Comparison of ENCODE assay signal across 25 cellular contexts in genomic region chr2:193114827-193115226, GRCh38.
DNase-seq lines count a peak whose midpoint lies in the region; ATAC-seq, FAIRE-seq and TF ChIP-seq lines count a peak whose summit lies in the region.
"Had no signal": no experiment of that assay in that cellular context is flagged by ENCODE, and none has a peak within 500 bp of the region (broad histone marks: within the 10 kb centered on the region; RNA-seq: fewer than 3 reads in every experiment).

No MANE protein-coding gene starts in this region.

- ATAC-seq in K562 = no peak
- ATAC-seq: GM12878 had no signal

- POLR2A ChIA-PET in K562 (lab: Yijun Ruan, JAX) = no interaction called here

- H3K4me1 ChIP-seq in K562 (replicated peaks in 1 of 2; ENCODE audit: control insufficient read depth in 2 of 2, insufficient read depth in 2 of 2, low read length in 2 of 2) = no peaks in the 10 kb centered on the region
- H3K4me1 ChIP-seq: BLaER1 had no signal

- H3K4me2 ChIP-seq in K562 (ENCODE audit: insufficient read depth, low read length) = no peak overlapping the region
- H3K4me2 ChIP-seq: BLaER1 had no signal

- no peaks in the 10 kb centered on the region for H4K20me1 ChIP-seq in K562 (replicated peaks; ENCODE audit: control insufficient read depth, insufficient read depth, low read length)
- H4K20me1 ChIP-seq: BLaER1 had no signal

- CTCF ChIA-PET in K562 (lab: Yijun Ruan, JAX; ENCODE audit: low intra/inter-chr PET ratio) = no interaction called here

- no peaks in the 10 kb centered on the region for H3K36me3 ChIP-seq in K562 (ENCODE audit: control insufficient read depth, insufficient read depth, low read length)
- H3K36me3 ChIP-seq: BE2C, BLaER1 had no signal

- no peak for TF ChIP-seq POLR2A in K562 (conservative IDR thresholded peaks at IDR 0.05)

- intact Hi-C loops in K562 (cut with micrococcal nuclease) = no loop called here

- FAIRE-seq in A204.1 (lab: Jason Lieb, UNC) = peak; percentile 47
- FAIRE-seq in K562 (lab: Jason Lieb, UNC) = no peak
- FAIRE-seq: GM12878, GM12892, GM18507 had no signal

- peak; percentile 4 for DNase-seq in NCI-H2171 treated with DMSO at 0.1 percent for 48 hours (lab: John Stamatoyannopoulos, UW)
- no peak for DNase-seq in NCI-H2171 (lab: John Stamatoyannopoulos, UW)
- DNase-seq in K562 (ENCODE audit: extremely low read depth in 1 of 4, low spot score in 3 of 4) = no peak
- DNase-seq in UCSD-AML1 (lab: John Stamatoyannopoulos, UW; ENCODE audit: unreplicated experiment) = no peak
- no peak for DNase-seq in occipital lobe (lab: John Stamatoyannopoulos, UW)
- DNase-seq: ACHN; BE2C; C1 segment of cervical spinal cord; CD4-positive, alpha-beta memory T cell; CD4-positive, CD25-positive, alpha-beta regulatory T cell; CD8-positive, alpha-beta memory T cell; COR-L47; DMS 273 treated with DMSO at 0.1 percent for 48 hours; DMS153; DMS53; DMS79; DND-41; EL; GDM1 had no signal

- no peaks in the 10 kb centered on the region for H3K27me3 ChIP-seq in K562 (ENCODE audit: control insufficient read depth in 2 of 2, insufficient read depth in 2 of 2, low read length in 2 of 2)
- H3K27me3 ChIP-seq: BE2C, BLaER1 had no signal

- no peak overlapping the region for H2AFZ ChIP-seq in K562 (ENCODE audit: low read depth, low read length)

- H3K27ac ChIP-seq in K562 (ENCODE audit: extremely low read depth, low read depth, low read length) = no peak overlapping the region
- H3K27ac ChIP-seq: 22Rv1, BLaER1 had no signal

- no peaks in the 10 kb centered on the region for H3K79me2 ChIP-seq in K562 (ENCODE audit: control insufficient read depth, insufficient read depth, low read length)

- TF ChIP-seq EP300 in K562 (IDR thresholded peaks at IDR 0.05; ENCODE audit: low read length) = no peak

- in situ Hi-C loops in K562 (cut with MboI) = no loop called here

- BruUV-seq in K562 (replicated peaks; lab: Mats Ljungman, UMichigan) = no TSS peak

- H3K9me1 ChIP-seq in K562 (ENCODE audit: control insufficient read depth, insufficient read depth, low read length) = no peaks in the 10 kb centered on the region

- no peaks in the 10 kb centered on the region for H3K9me3 ChIP-seq in K562 (replicated peaks; ENCODE audit: control insufficient read depth, insufficient read depth, low read depth, low read length)
- H3K9me3 ChIP-seq: BE2C, BLaER1 had no signal

- 20% methylated on average over 1 of the region's 1 CpG for WGBS in K562 (ENCODE audit: insufficient coverage, low coverage, missing lambda C conversion rate)

- no peak for TF ChIP-seq RAD21 in K562 (CRISPR knock-in tag; conservative IDR thresholded peaks at IDR 0.05 in 1 of 2, IDR thresholded peaks at IDR 0.05 in 1 of 2)

- H3K4me3 ChIP-seq in K562 = no peak overlapping the region
- H3K4me3 ChIP-seq: BLaER1, GM12878 had no signal

- H3K9ac ChIP-seq in K562 (ENCODE audit: insufficient read depth in 1 of 2, low read depth in 2 of 2, low read length in 2 of 2) = no peak overlapping the region
- H3K9ac ChIP-seq: BLaER1 had no signal

- no peak for TF ChIP-seq CTCF in K562 (IDR thresholded peaks at IDR 0.05 in 2 of 3, conservative IDR thresholded peaks at IDR 0.05 in 1 of 3; ENCODE audit: insufficient read depth in 2 of 3, low read depth in 1 of 3, low read length in 3 of 3)

TF ChIP-seq in K562, 482 proteins besides CTCF, POLR2A, EP300 and RAD21:
- no peak for TF ChIP-seq FOSL1 (tag; conservative IDR thresholded peaks at IDR 0.05)
- TF ChIP-seq NFIX (CRISPR knock-in tag; IDR thresholded peaks at IDR 0.05; ENCODE audit: low read depth) = peak; percentile 92
- no peak for TF ChIP-seq RBM14 (IDR thresholded peaks at IDR 0.05; ENCODE audit: borderline replicate concordance, insufficient read depth, low read depth, low read length)
- TF ChIP-seq ZNF766 (CRISPR knock-in tag; conservative IDR thresholded peaks at IDR 0.05) = no peak
- TF ChIP-seq PREB (CRISPR knock-in tag; IDR thresholded peaks at IDR 0.05) = no peak
- TF ChIP-seq E2F5 (CRISPR knock-in tag; IDR thresholded peaks at IDR 0.05) = no peak
- TF ChIP-seq RAD51 (IDR thresholded peaks at IDR 0.05; ENCODE audit: borderline replicate concordance, low read depth) = no peak
- TF ChIP-seq ZNF436 (CRISPR knock-in tag; IDR thresholded peaks at IDR 0.05) = no peak
- TF ChIP-seq NFIC (IDR thresholded peaks at IDR 0.05) = peak; percentile 93
TF ChIP-seq in K562: peak in this region for 2.
